ENCODE assay signal across 1 cellular context in the genomic region with DNA sequence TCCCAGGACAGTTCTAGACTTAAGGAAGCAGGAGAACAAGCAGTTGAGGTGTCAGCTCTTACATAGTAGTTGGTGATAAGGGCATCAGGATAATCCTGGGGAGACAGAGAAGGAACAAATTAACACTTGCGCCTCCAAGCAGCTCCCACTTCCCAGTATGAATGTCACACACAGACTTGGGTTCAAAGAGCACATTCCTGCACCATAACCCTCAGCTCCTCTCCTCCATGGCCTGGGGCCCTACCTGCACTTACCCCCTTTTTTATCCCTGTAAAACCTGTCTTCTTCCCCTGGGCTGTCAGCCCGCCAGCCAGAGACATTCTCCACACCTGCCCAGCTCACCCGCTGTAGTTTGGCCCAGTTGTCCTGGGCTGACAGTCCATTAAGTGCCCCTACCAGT.
TF ChIP-seq lines count a peak whose summit lies in the region.

No MANE protein-coding gene starts in this region.

TF ChIP-seq in HepG2, 621 proteins besides CTCF, POLR2A, EP300 and RAD21:
- TF ChIP-seq, protein P1, sequence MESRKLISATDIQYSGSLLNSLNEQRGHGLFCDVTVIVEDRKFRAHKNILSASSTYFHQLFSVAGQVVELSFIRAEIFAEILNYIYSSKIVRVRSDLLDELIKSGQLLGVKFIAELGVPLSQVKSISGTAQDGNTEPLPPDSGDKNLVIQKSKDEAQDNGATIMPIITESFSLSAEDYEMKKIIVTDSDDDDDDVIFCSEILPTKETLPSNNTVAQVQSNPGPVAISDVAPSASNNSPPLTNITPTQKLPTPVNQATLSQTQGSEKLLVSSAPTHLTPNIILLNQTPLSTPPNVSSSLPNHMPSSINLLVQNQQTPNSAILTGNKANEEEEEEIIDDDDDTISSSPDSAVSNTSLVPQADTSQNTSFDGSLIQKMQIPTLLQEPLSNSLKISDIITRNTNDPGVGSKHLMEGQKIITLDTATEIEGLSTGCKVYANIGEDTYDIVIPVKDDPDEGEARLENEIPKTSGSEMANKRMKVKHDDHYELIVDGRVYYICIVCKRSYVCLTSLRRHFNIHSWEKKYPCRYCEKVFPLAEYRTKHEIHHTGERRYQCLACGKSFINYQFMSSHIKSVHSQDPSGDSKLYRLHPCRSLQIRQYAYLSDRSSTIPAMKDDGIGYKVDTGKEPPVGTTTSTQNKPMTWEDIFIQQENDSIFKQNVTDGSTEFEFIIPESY (CRISPR knock-in tag; IDR thresholded peaks at IDR 0.05) = 0 out of 2 replicates have a peak, but pooled peaks have one; percentile 35
- TF ChIP-seq, protein P2, sequence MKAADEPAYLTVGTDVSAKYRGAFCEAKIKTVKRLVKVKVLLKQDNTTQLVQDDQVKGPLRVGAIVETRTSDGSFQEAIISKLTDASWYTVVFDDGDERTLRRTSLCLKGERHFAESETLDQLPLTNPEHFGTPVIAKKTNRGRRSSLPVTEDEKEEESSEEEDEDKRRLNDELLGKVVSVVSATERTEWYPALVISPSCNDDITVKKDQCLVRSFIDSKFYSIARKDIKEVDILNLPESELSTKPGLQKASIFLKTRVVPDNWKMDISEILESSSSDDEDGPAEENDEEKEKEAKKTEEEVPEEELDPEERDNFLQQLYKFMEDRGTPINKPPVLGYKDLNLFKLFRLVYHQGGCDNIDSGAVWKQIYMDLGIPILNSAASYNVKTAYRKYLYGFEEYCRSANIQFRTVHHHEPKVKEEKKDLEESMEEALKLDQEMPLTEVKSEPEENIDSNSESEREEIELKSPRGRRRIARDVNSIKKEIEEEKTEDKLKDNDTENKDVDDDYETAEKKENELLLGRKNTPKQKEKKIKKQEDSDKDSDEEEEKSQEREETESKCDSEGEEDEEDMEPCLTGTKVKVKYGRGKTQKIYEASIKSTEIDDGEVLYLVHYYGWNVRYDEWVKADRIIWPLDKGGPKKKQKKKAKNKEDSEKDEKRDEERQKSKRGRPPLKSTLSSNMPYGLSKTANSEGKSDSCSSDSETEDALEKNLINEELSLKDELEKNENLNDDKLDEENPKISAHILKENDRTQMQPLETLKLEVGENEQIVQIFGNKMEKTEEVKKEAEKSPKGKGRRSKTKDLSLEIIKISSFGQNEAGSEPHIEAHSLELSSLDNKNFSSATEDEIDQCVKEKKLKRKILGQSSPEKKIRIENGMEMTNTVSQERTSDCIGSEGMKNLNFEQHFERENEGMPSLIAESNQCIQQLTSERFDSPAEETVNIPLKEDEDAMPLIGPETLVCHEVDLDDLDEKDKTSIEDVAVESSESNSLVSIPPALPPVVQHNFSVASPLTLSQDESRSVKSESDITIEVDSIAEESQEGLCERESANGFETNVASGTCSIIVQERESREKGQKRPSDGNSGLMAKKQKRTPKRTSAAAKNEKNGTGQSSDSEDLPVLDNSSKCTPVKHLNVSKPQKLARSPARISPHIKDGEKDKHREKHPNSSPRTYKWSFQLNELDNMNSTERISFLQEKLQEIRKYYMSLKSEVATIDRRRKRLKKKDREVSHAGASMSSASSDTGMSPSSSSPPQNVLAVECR (CRISPR knock-in tag; IDR thresholded peaks at IDR 0.05; ENCODE audit: borderline replicate concordance) = 0 out of 2 replicates have a peak, but pooled peaks have one; percentile 34
- TF ChIP-seq HNF4A (CRISPR knock-in tag; IDR thresholded peaks at IDR 0.05) = peak; percentile 68
- TF ChIP-seq, protein P3, sequence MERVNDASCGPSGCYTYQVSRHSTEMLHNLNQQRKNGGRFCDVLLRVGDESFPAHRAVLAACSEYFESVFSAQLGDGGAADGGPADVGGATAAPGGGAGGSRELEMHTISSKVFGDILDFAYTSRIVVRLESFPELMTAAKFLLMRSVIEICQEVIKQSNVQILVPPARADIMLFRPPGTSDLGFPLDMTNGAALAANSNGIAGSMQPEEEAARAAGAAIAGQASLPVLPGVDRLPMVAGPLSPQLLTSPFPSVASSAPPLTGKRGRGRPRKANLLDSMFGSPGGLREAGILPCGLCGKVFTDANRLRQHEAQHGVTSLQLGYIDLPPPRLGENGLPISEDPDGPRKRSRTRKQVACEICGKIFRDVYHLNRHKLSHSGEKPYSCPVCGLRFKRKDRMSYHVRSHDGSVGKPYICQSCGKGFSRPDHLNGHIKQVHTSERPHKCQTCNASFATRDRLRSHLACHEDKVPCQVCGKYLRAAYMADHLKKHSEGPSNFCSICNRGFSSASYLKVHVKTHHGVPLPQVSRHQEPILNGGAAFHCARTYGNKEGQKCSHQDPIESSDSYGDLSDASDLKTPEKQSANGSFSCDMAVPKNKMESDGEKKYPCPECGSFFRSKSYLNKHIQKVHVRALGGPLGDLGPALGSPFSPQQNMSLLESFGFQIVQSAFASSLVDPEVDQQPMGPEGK (CRISPR knock-in tag; IDR thresholded peaks at IDR 0.05) = 0 out of 2 replicates have a peak, but pooled peaks have one; percentile 34
- peak; percentile 36 for TF ChIP-seq RBM22 (optimal IDR thresholded peaks at IDR 0.05; ENCODE audit: low read length)
- 0 out of 2 replicates have a peak, but pooled peaks have one; percentile 13 for TF ChIP-seq ARID5B (CRISPR knock-in tag; IDR thresholded peaks at IDR 0.05)
- no peak for TF ChIP-seq STAT6 (CRISPR knock-in tag; IDR thresholded peaks at IDR 0.05; ENCODE audit: borderline replicate concordance)
- TF ChIP-seq TMF1 (CRISPR knock-in tag; IDR thresholded peaks at IDR 0.05; ENCODE audit: low read depth) = no peak
- no peak for TF ChIP-seq ZNF83 (CRISPR knock-in tag; IDR thresholded peaks at IDR 0.05; ENCODE audit: borderline replicate concordance)
- peak; percentile 68 for TF ChIP-seq TEAD3 (CRISPR knock-in tag; optimal IDR thresholded peaks at IDR 0.05; ENCODE audit: borderline replicate concordance)
- no peak for TF ChIP-seq PAX8 (CRISPR knock-in tag; IDR thresholded peaks at IDR 0.05; ENCODE audit: borderline replicate concordance)
- peak; percentile 67; the same call in 1 of the 2 replicates for TF ChIP-seq ZNF652 (CRISPR knock-in tag; IDR thresholded peaks at IDR 0.05; ENCODE audit: borderline replicate concordance, low read depth)
- TF ChIP-seq MTF2 (CRISPR knock-in tag; IDR thresholded peaks at IDR 0.05; ENCODE audit: borderline replicate concordance) = 0 out of 2 replicates have a peak, but pooled peaks have one; percentile 33
